Comparison of ENCODE assay signal across 30 cellular contexts in genomic region chr19:29983568-29983967, GRCh38.
"Had no signal": no experiment of that assay in that cellular context is flagged by ENCODE, and none has a peak within 500 bp of the region (broad histone marks: within the 10 kb centered on the region; RNA-seq: fewer than 3 reads in every experiment).

No MANE protein-coding gene starts in this region.

- H3K4me3 ChIP-seq: coronary artery, gastroesophageal sphincter, ovary, upper lobe of left lung had no signal

- H3K9me3 Mint-ChIP-seq: activated naive CD8-positive, alpha-beta T cell treated with anti-CD3 and anti-CD28 coated beads for 36 hours; activated T-cell treated with anti-CD3 and anti-CD28 coated beads, Interleukin-2, amount 50 U/mL, for 72 hours; effector memory CD8-positive, alpha-beta T cell; naive B cell; stimulated activated memory B cell treated with anti-CD40 and anti-IgM and Interleukin-4, amounts not matched to agents 10 μg/mL and 1 μg/mL and 100 μg/mL, for 72 hours; stimulated activated naive CD8-positive, alpha-beta T cell treated with anti-CD3 and anti-CD28 coated beads, Interleukin-15, amount 100 ng/mL, for 72 hours had no signal

- ATAC-seq: activated CD8-positive, alpha-beta T cell treated with anti-CD3 and anti-CD28 coated beads for 36 hours; activated T-cell treated with anti-CD3 and anti-CD28 coated beads, Interleukin-2, amount 50 U/mL, for 72 hours; effector memory CD8-positive, alpha-beta T cell; gastroesophageal sphincter; left colon; sciatic nerve; stimulated activated memory B cell treated with anti-CD40 and anti-IgM and Interleukin-4, amounts not matched to agents 10 μg/mL and 1 μg/mL and 100 μg/mL, for 72 hours; stimulated activated naive CD8-positive, alpha-beta T cell treated with anti-CD3 and anti-CD28 coated beads, Interleukin-15, amount 100 ng/mL, for 72 hours had no signal

- H3K4me1 ChIP-seq: upper lobe of left lung had no signal

- H3K27ac ChIP-seq: brain microvascular endothelial cell, coronary artery, gastroesophageal sphincter, ovary, upper lobe of left lung had no signal

- FAIRE-seq: astrocyte, endothelial cell of umbilical vein, kidney, small intestine had no signal

- H3K27ac Mint-ChIP-seq: activated CD8-positive, alpha-beta T cell treated with anti-CD3 and anti-CD28 coated beads for 36 hours; activated naive CD8-positive, alpha-beta T cell treated with anti-CD3 and anti-CD28 coated beads for 36 hours; progenitor cell of endocrine pancreas; stimulated activated memory B cell treated with anti-CD40 and anti-IgM and Interleukin-4, amounts not matched to agents 10 μg/mL and 1 μg/mL and 100 μg/mL, for 72 hours; stimulated activated naive CD8-positive, alpha-beta T cell treated with anti-CD3 and anti-CD28 coated beads, Interleukin-15, amount 100 ng/mL, for 72 hours had no signal

- H3K9me3 ChIP-seq: gastroesophageal sphincter, ovary, upper lobe of left lung had no signal

- H3K36me3 ChIP-seq: ovary had no signal

- H3K27me3 ChIP-seq: brain microvascular endothelial cell, gastroesophageal sphincter, ovary, upper lobe of left lung had no signal

- H3K27me3 Mint-ChIP-seq: activated CD8-positive, alpha-beta T cell treated with anti-CD3 and anti-CD28 coated beads for 36 hours; activated naive CD8-positive, alpha-beta T cell treated with anti-CD3 and anti-CD28 coated beads for 36 hours; effector memory CD8-positive, alpha-beta T cell; naive B cell; progenitor cell of endocrine pancreas; stimulated activated memory B cell treated with anti-CD40 and anti-IgM and Interleukin-4, amounts not matched to agents 10 μg/mL and 1 μg/mL and 100 μg/mL, for 72 hours; stimulated activated naive CD8-positive, alpha-beta T cell treated with anti-CD3 and anti-CD28 coated beads, Interleukin-15, amount 100 ng/mL, for 72 hours had no signal

- H3K4me3 Mint-ChIP-seq: activated CD8-positive, alpha-beta T cell treated with anti-CD3 and anti-CD28 coated beads for 36 hours; activated naive CD8-positive, alpha-beta T cell treated with anti-CD3 and anti-CD28 coated beads for 36 hours; activated T-cell treated with anti-CD3 and anti-CD28 coated beads, Interleukin-2, amount 50 U/mL, for 72 hours; naive B cell; stimulated activated memory B cell treated with anti-CD40 and anti-IgM and Interleukin-4, amounts not matched to agents 10 μg/mL and 1 μg/mL and 100 μg/mL, for 72 hours; stimulated activated naive CD8-positive, alpha-beta T cell treated with anti-CD3 and anti-CD28 coated beads, Interleukin-15, amount 100 ng/mL, for 72 hours had no signal

- DNase-seq: activated CD4-positive, alpha-beta T cell treated with anti-CD3 and anti-CD28 coated beads, Interleukin-2, amount 50 U/mL, for 1 hour; activated CD4-positive, CD25-positive, alpha-beta regulatory T cell treated with anti-CD3 and anti-CD28 coated beads, Interleukin-2, amount 50 U/mL, for 72 hours; activated CD8-positive, alpha-beta T cell treated with anti-CD3 and anti-CD28 coated beads for 36 hours; activated effector memory CD4-positive, alpha-beta T cell treated with Interleukin-2 at 50 U/mL for 16 hours; activated naive CD4-positive, alpha-beta T cell treated with Interleukin-2 at 50 U/mL for 16 hours; activated naive CD8-positive, alpha-beta T cell treated with anti-CD3 and anti-CD28 coated beads for 36 hours; activated T-cell treated with anti-CD3 and anti-CD28 coated beads, Interleukin-2, amount 50 U/mL, for 72 hours; brain microvascular endothelial cell; effector memory CD8-positive, alpha-beta T cell; head of caudate nucleus; hippocampal formation; kidney; left colon; mammary epithelial cell; naive B cell; ovary; retina; small intestine; stimulated activated CD4-positive, alpha-beta T cell treated with anti-CD3 and anti-CD28 coated beads, Interleukin-4, amount 100 ng/mL, for 24 hours; stimulated activated naive CD8-positive, alpha-beta T cell treated with anti-CD3 and anti-CD28 coated beads, Interleukin-15, amount 100 ng/mL, for 72 hours; substantia nigra; T-helper 2 cell; upper lobe of left lung had no signal
